ENCODE assay signal across 31 cellular contexts in genomic region chr2:65786765-65787164, GRCh38.
"Had no signal": no experiment of that assay in that cellular context is flagged by ENCODE, and none has a peak within 500 bp of the region (broad histone marks: within the 10 kb centered on the region; RNA-seq: fewer than 3 reads in every experiment).

No MANE protein-coding gene starts in this region.

- H3K36me3 ChIP-seq: ascending aorta, cardiac muscle cell, colonic mucosa had no signal

- H3K9me3 ChIP-seq: ascending aorta, colonic mucosa had no signal

- H3K27ac ChIP-seq: ascending aorta, cardiac muscle cell, colonic mucosa, VCaP had no signal

- DNase-seq: activated B cell treated with CpG ODN at 0.5 μM for 24 hours; activated CD4-positive, alpha-beta memory T cell treated with anti-CD3 and anti-CD28 coated beads, Interleukin-2, amount 10 ng/mL, durations not matched to agents 7 days and 5 days; activated CD4-positive, alpha-beta T cell treated with anti-CD3 and anti-CD28 coated beads for 1 hour; activated CD4-positive, alpha-beta T cell treated with anti-CD3 and anti-CD28 coated beads for 36 hours; activated CD4-positive, alpha-beta T cell treated with anti-CD3 and anti-CD28 coated beads for 48 hours; activated CD4-positive, alpha-beta T cell treated with anti-CD3 and anti-CD28 coated beads, Interleukin-2, amount 10 ng/mL, durations not matched to agents 7 days and 5 days; activated CD4-positive, alpha-beta T cell treated with anti-CD3 and anti-CD28 coated beads, Interleukin-2, amount 50 U/mL, for 48 hours; activated CD8-positive, alpha-beta memory T cell treated with anti-CD3 and anti-CD28 coated beads for 24 hours; activated CD8-positive, alpha-beta memory T cell treated with anti-CD3 and anti-CD28 coated beads, Interleukin-2, amount 10 ng/mL, durations not matched to agents 7 days and 5 days; activated CD8-positive, alpha-beta memory T cell treated with anti-CD3 and anti-CD28 coated beads, Interleukin-2, amount 50 U/mL, for 48 hours; activated CD8-positive, alpha-beta T cell treated with anti-CD3 and anti-CD28 coated beads, Interleukin-2, amount 10 ng/mL, durations not matched to agents 7 days and 5 days; activated effector memory CD4-positive, alpha-beta T cell treated with Interleukin-2 at 50 U/mL for 16 hours; activated gamma-delta T cell; activated naive CD4-positive, alpha-beta T cell treated with anti-CD3 and anti-CD28 coated beads, Interleukin-2, amount 10 ng/mL, durations not matched to agents 7 days and 5 days; activated naive CD4-positive, alpha-beta T cell treated with Interleukin-2 at 50 U/mL for 16 hours; activated naive CD8-positive, alpha-beta T cell treated with anti-CD3 and anti-CD28 coated beads, Interleukin-2, amount 10 ng/mL, durations not matched to agents 7 days and 5 days; activated naive CD8-positive, alpha-beta T cell treated with anti-CD3 and anti-CD28 coated beads, Interleukin-2, amount 50 U/mL, for 24 hours; activated T-cell treated with anti-CD3 and anti-CD28 coated beads, Interleukin-2, amount 50 U/mL, for 24 hours; activated T-cell treated with anti-CD3 and anti-CD28 coated beads, Interleukin-2, amount 50 U/mL, for 48 hours; amygdala; anterior cingulate cortex; caudate nucleus; cerebellar nuclear complex; colonic mucosa; T-helper 2 cell; T-helper 9 cell had no signal

- ATAC-seq: activated CD4-positive, alpha-beta T cell treated with anti-CD3 and anti-CD28 coated beads for 36 hours; activated CD8-positive, alpha-beta memory T cell treated with anti-CD3 and anti-CD28 coated beads, Interleukin-2, amount 10 ng/mL, durations not matched to agents 7 days and 5 days; activated CD8-positive, alpha-beta T cell treated with anti-CD3 and anti-CD28 coated beads, Interleukin-2, amount 10 ng/mL, durations not matched to agents 7 days and 5 days; activated naive CD8-positive, alpha-beta T cell treated with anti-CD3 and anti-CD28 coated beads, Interleukin-2, amount 50 U/mL, for 24 hours had no signal

- H3K4me3 ChIP-seq: ascending aorta, cardiac muscle cell, colonic mucosa had no signal

- H3K4me1 ChIP-seq: ascending aorta, colonic mucosa had no signal

- FAIRE-seq: bronchial epithelial cell, TTC549 had no signal
